Comparison of ENCODE assay signal across 10 cellular contexts in the genomic region with DNA sequence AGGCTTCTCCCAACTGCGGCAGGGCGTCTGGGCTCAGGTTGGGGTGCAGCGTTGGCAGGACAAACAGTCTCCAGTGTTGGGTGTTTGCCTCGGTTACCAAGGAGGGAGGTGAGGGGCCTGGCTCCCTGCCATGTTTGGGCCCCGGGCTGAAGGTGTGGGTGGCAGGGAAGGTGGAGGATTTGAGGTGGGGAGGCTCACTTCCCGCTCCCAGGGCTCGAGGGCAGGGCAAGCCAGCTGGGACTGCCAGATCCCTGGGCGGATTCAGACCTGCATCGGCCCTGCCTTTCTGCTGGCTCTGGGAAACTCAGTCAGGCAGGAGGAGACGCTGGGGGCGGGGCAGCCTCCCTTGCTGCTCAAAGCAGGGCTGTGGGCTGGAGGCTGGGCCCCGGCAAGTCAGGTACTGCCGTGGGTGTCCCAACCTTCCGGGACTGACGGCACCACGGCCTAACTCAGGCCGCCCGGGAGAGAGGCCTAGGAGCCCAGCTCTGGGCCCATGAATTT. TPM values are rescaled to one million over a fixed set of nuclear protein-coding genes. Genes with fewer than 3 reads are reported as not detected.
A peak's percentile ranks its signal among the peaks of the same experiment; 100 is the strongest.
DNase-seq lines count a peak whose midpoint lies in the region; ATAC-seq, FAIRE-seq and TF ChIP-seq lines count a peak whose summit lies in the region.
"Had no signal": no experiment of that assay in that cellular context is flagged by ENCODE, and none has a peak within 500 bp of the region (broad histone marks: within the 10 kb centered on the region; RNA-seq: fewer than 3 reads in every experiment).

No MANE protein-coding gene starts in this region.

- CTCF ChIA-PET in PC-3 (lab: Charles Lee) (interaction anchor here (0.6 kb wide), 1 partner anchor 121 kb away, joined by 9 read pairs; no protein-coding TSS in a partner anchor), HepG2 (lab: Yijun Ruan, JAX; ENCODE audit: low intra/inter-chr PET ratio, low total read pairs) (no interaction called here)
- CTCF ChIA-PET in activated CD8-positive, alpha-beta T cell treated with anti-CD3 and anti-CD28 coated beads, Interleukin-2, amount 10 ng/mL, durations not matched to agents 7 days and 5 days (lab: Charles Lee) = interaction anchor here (15.0 kb wide), 1 partner anchor 10 kb away, joined by 399 read pairs; no protein-coding TSS in a partner anchor

- H3K9ac ChIP-seq in PC-3 (ENCODE audit: low read length) (peak overlapping the region; percentile 75), HepG2 (ENCODE audit: insufficient read depth, low read depth, low read length) (no peak overlapping the region)

- H3K27ac Mint-ChIP-seq in activated CD8-positive, alpha-beta T cell treated with anti-CD3 and anti-CD28 coated beads, Interleukin-2, amount 10 ng/mL, durations not matched to agents 7 days and 5 days = no peak overlapping the region
- H3K27ac Mint-ChIP-seq: activated naive CD8-positive, alpha-beta T cell treated with anti-CD3 and anti-CD28 coated beads, Interleukin-2, amount 10 ng/mL, durations not matched to agents 7 days and 5 days; T-helper 1 cell treated with Interleukin-12 subunit alpha and Interleukin-12 subunit beta and Interleukin-4 antibody, amounts not matched to agents 30 μg/mL and 1 μg/mL, for 36 hours had no signal

- no peak for TF ChIP-seq RAD21 in HepG2 (CRISPR knock-in tag; IDR thresholded peaks at IDR 0.05)

- no peak overlapping the region for H3K4me3 Mint-ChIP-seq in activated CD8-positive, alpha-beta T cell treated with anti-CD3 and anti-CD28 coated beads, Interleukin-2, amount 10 ng/mL, durations not matched to agents 7 days and 5 days
- H3K4me3 Mint-ChIP-seq: activated naive CD8-positive, alpha-beta T cell treated with anti-CD3 and anti-CD28 coated beads, Interleukin-2, amount 10 ng/mL, durations not matched to agents 7 days and 5 days; stimulated activated effector memory CD8-positive, alpha-beta T cell treated with anti-CD3 and anti-CD28 coated beads, Interleukin-12 subunit alpha, Interleukin-12 subunit beta, amount 100 ng/mL, for 72 hours; T-helper 1 cell treated with Interleukin-12 subunit alpha and Interleukin-12 subunit beta and Interleukin-4 antibody, amounts not matched to agents 30 μg/mL and 1 μg/mL, for 36 hours had no signal

- no peaks in the 10 kb centered on the region for H3F3A ChIP-seq in PC-3 (ENCODE audit: low read length, unreplicated experiment)

- TF ChIP-seq EP300 in HepG2 (IDR thresholded peaks at IDR 0.05; ENCODE audit: low read depth in 2 of 2, low read length in 2 of 2) (no peak), HepG2 (CRISPR knock-in tag; IDR thresholded peaks at IDR 0.05; ENCODE audit: borderline replicate concordance) (no peak)

- BruUV-seq in PC-3 (replicated peaks; lab: Mats Ljungman, UMichigan) = no TSS peak
- no TSS peak for BruUV-seq in HepG2 (replicated peaks; lab: Mats Ljungman, UMichigan)

- 13% methylated on average over 8 of the region's 18 CpGs for WGBS in HepG2 (ENCODE audit: low lambda C conversion rate)

- no peak overlapping the region for H3K4me3 ChIP-seq in BE2C (ENCODE audit: low read depth, low read length)
- H3K4me3 ChIP-seq in PC-3 (ENCODE audit: low read length) = no peak overlapping the region
- H3K4me3 ChIP-seq in HepG2 (replicated peaks in 1 of 3; ENCODE audit: insufficient read depth in 1 of 3, low read depth in 2 of 3, low read length in 3 of 3) = no peak overlapping the region
- H3K4me3 ChIP-seq: GM12878 had no signal

- FAIRE-seq in HepG2 (lab: Jason Lieb, UNC) (no peak), GM19239 (lab: Jason Lieb, UNC) (no peak)
- FAIRE-seq: GM12878 had no signal

- no peaks in the 10 kb centered on the region for H3K27me3 Mint-ChIP-seq in activated CD8-positive, alpha-beta T cell treated with anti-CD3 and anti-CD28 coated beads, Interleukin-2, amount 10 ng/mL, durations not matched to agents 7 days and 5 days (ENCODE audit: low read depth)

- no peaks in the 10 kb centered on the region for H3K36me3 Mint-ChIP-seq in activated CD8-positive, alpha-beta T cell treated with anti-CD3 and anti-CD28 coated beads, Interleukin-2, amount 10 ng/mL, durations not matched to agents 7 days and 5 days (ENCODE audit: low read depth)
- H3K36me3 Mint-ChIP-seq: activated naive CD8-positive, alpha-beta T cell treated with anti-CD3 and anti-CD28 coated beads, Interleukin-2, amount 10 ng/mL, durations not matched to agents 7 days and 5 days; stimulated activated effector memory CD8-positive, alpha-beta T cell treated with anti-CD3 and anti-CD28 coated beads, Interleukin-12 subunit alpha, Interleukin-12 subunit beta, amount 100 ng/mL, for 72 hours had no signal

- in situ Hi-C loops in HepG2 (cut with HindIII; ENCODE audit: extremely low pct_ligation_motif_present, low pct_unique_long_range_greater_than_20kb) = no loop called here

- intact Hi-C loops in PC-3 (cut with micrococcal nuclease) (loop anchor here (2.0 kb wide), 1 partner anchor 753 kb away; no protein-coding TSS in a partner anchor), HepG2 (cut with micrococcal nuclease; ENCODE audit: unreplicated experiment) (no loop called here)

- ATAC-seq in PC-3 (peak; percentile 22; the same call in 1 of the 2 replicates), HepG2 (peak; percentile 9; the same call in 2 of the 3 replicates)
- no peak for ATAC-seq in activated CD8-positive, alpha-beta T cell treated with anti-CD3 and anti-CD28 coated beads, Interleukin-2, amount 10 ng/mL, durations not matched to agents 7 days and 5 days
- ATAC-seq: GM12878; stimulated activated effector memory CD8-positive, alpha-beta T cell treated with anti-CD3 and anti-CD28 coated beads, Interleukin-12 subunit alpha, Interleukin-12 subunit beta, amount 100 ng/mL, for 72 hours had no signal

- H3K4me1 ChIP-seq in BE2C (no peaks in the 10 kb centered on the region), PC-3 (ENCODE audit: insufficient read depth, low read length) (peaks cover 29% of the 10 kb centered on the region), HepG2 (ENCODE audit: insufficient read depth, low read length) (0 out of 2 replicates have a peak, but pooled peaks cover 6% of the 10 kb centered on the region)

- no peaks in the 10 kb centered on the region for H3K36me3 ChIP-seq in BE2C
- H3K36me3 ChIP-seq in PC-3 (ENCODE audit: low read depth, low read length) = no peaks in the 10 kb centered on the region
- H3K36me3 ChIP-seq in HepG2 (replicated peaks in 1 of 2; ENCODE audit: control insufficient read depth in 1 of 2, insufficient read depth in 2 of 2, low read length in 2 of 2) = no peaks in the 10 kb centered on the region

- H3K79me2 ChIP-seq in PC-3 (ENCODE audit: low read length) (no peaks in the 10 kb centered on the region), HepG2 (ENCODE audit: insufficient read depth, low read length) (no peaks in the 10 kb centered on the region)

- TF ChIP-seq POLR2A in HepG2 (IDR thresholded peaks at IDR 0.05; ENCODE audit: insufficient read depth in 1 of 2, low read depth in 2 of 2, low read length in 2 of 2) = no peak

- TF ChIP-seq CTCF in BE2C (IDR thresholded peaks at IDR 0.05; ENCODE audit: low read depth, low read length) = no peak
- TF ChIP-seq CTCF in PC-3 (conservative IDR thresholded peaks at IDR 0.05; ENCODE audit: low read depth, low read length) = no peak
- TF ChIP-seq CTCF in HepG2 (CRISPR knock-in tag; IDR thresholded peaks at IDR 0.05) = no peak

- H3K27ac ChIP-seq in PC-3 (ENCODE audit: low read length) = peak overlapping the region; percentile 95
- no peak overlapping the region for H3K27ac ChIP-seq in HepG2 (ENCODE audit: extremely low read length, insufficient read depth, low read length)

- no peaks in the 10 kb centered on the region for H3K9me3 Mint-ChIP-seq in activated CD8-positive, alpha-beta T cell treated with anti-CD3 and anti-CD28 coated beads, Interleukin-2, amount 10 ng/mL, durations not matched to agents 7 days and 5 days (ENCODE audit: insufficient read depth)
- H3K9me3 Mint-ChIP-seq: activated naive CD8-positive, alpha-beta T cell treated with anti-CD3 and anti-CD28 coated beads, Interleukin-2, amount 10 ng/mL, durations not matched to agents 7 days and 5 days; stimulated activated effector memory CD8-positive, alpha-beta T cell treated with anti-CD3 and anti-CD28 coated beads, Interleukin-12 subunit alpha, Interleukin-12 subunit beta, amount 100 ng/mL, for 72 hours; T-helper 1 cell treated with Interleukin-12 subunit alpha and Interleukin-12 subunit beta and Interleukin-4 antibody, amounts not matched to agents 30 μg/mL and 1 μg/mL, for 36 hours had no signal

- no peaks in the 10 kb centered on the region for H3K4me1 Mint-ChIP-seq in activated CD8-positive, alpha-beta T cell treated with anti-CD3 and anti-CD28 coated beads, Interleukin-2, amount 10 ng/mL, durations not matched to agents 7 days and 5 days (ENCODE audit: low read depth)
- H3K4me1 Mint-ChIP-seq: stimulated activated effector memory CD8-positive, alpha-beta T cell treated with anti-CD3 and anti-CD28 coated beads, Interleukin-12 subunit alpha, Interleukin-12 subunit beta, amount 100 ng/mL, for 72 hours had no signal

- H3K27me3 ChIP-seq in BE2C = no peaks in the 10 kb centered on the region
- no peaks in the 10 kb centered on the region for H3K27me3 ChIP-seq in PC-3 (ENCODE audit: low read length)
- H3K27me3 ChIP-seq in HepG2 (ENCODE audit: control insufficient read depth in 1 of 2, insufficient read depth in 2 of 2, low read length in 2 of 2) = peaks cover 26 to 78% of the 10 kb centered on the region in 2 experiments

- POLR2A ChIA-PET in PC-3 (lab: Charles Lee; ENCODE audit: unreplicated experiment) = no interaction called here
- POLR2A ChIA-PET in HepG2 (lab: Yijun Ruan, JAX) = no interaction called here
- POLR2A ChIA-PET in activated CD8-positive, alpha-beta T cell treated with anti-CD3 and anti-CD28 coated beads, Interleukin-2, amount 10 ng/mL, durations not matched to agents 7 days and 5 days (lab: Charles Lee) = no interaction called here

- no peaks in the 10 kb centered on the region for H3K9me3 ChIP-seq in BE2C
- H3K9me3 ChIP-seq in PC-3 (ENCODE audit: low read length) = no peaks in the 10 kb centered on the region
- H3K9me3 ChIP-seq in HepG2 (ENCODE audit: low read length) = no peaks in the 10 kb centered on the region

- H3K9me2 ChIP-seq in PC-3 (replicated peaks; ENCODE audit: low read length) = no peaks in the 10 kb centered on the region

- H3K4me2 ChIP-seq in PC-3 (ENCODE audit: low read length) = no peak overlapping the region
- H3K4me2 ChIP-seq in HepG2 (ENCODE audit: low read depth, low read length) = 0 out of 2 replicates have a peak overlapping the region, but pooled peaks have one; percentile 16

- 0 out of 2 replicates have a peak overlapping the region, but pooled peaks have one; percentile 0 for H2AFZ ChIP-seq in PC-3 (ENCODE audit: low read length)
- H2AFZ ChIP-seq in HepG2 (ENCODE audit: low read length) = no peak overlapping the region

- peak; percentile 65 for DNase-seq in BE2C
- peak; percentile 50 for DNase-seq in PC-3
- no peak for DNase-seq in HepG2 (ENCODE audit: low spot score)
- no peak for DNase-seq in GM19239 (ENCODE audit: insufficient read length, low spot score)
- no peak for DNase-seq in activated CD8-positive, alpha-beta T cell treated with anti-CD3 and anti-CD28 coated beads, Interleukin-2, amount 10 ng/mL, durations not matched to agents 7 days and 5 days
- DNase-seq in GM03348 (ENCODE audit: low spot score) = no peak
- DNase-seq: activated naive CD8-positive, alpha-beta T cell treated with anti-CD3 and anti-CD28 coated beads, Interleukin-2, amount 10 ng/mL, durations not matched to agents 7 days and 5 days had no signal

- H4K20me1 ChIP-seq in PC-3 (ENCODE audit: low read length) = no peaks in the 10 kb centered on the region
- no peaks in the 10 kb centered on the region for H4K20me1 ChIP-seq in HepG2 (ENCODE audit: insufficient read depth, low read length)

RNA-seq across cellular contexts. Expression of a gene that starts 31.3 kb away (rescaled TPM):
- polyA plus RNA-seq in BE2C (2012; ENCODE audit: insufficient read depth, insufficient read length, low read depth) = not detected
- total RNA-seq in PC-3 (2014; rRNA removed) (92.1 and 115 TPM in 2 replicates), HepG2 (2016; rRNA removed; fragmentation: Illumina TruSeq; extraction: Trizol) (0.52 and 0.82 TPM in 2 replicates)
- total RNA-seq in HepG2 (2016; cell fraction: cytosol; rRNA removed; fragmentation: Illumina TruSeq; extraction: Trizol; ENCODE audit: low read depth) = 0.40 and 0.44 TPM in 2 replicates
- total RNA-seq in HepG2 (2016; cell fraction: insoluble cytoplasmic fraction; rRNA removed; fragmentation: Illumina TruSeq; extraction: Trizol) = 0.40 and 0.54 TPM in 2 replicates
- 0.38 and 0.65 TPM in 2 replicates for total RNA-seq in HepG2 (2016; cell fraction: membrane; rRNA removed; fragmentation: Illumina TruSeq; extraction: Trizol)
- 1.4 TPM in 1 of 2 replicates, not detected in the other for total RNA-seq in HepG2 (2016; cell fraction: nucleus; rRNA removed; fragmentation: Illumina TruSeq; extraction: Trizol)
- polyA plus RNA-seq in HepG2 (2011; rRNA removed) = 0.38 and 0.47 TPM in 2 replicates
- 0.43 and 0.50 TPM in 2 replicates for polyA plus RNA-seq in HepG2 (2011; cell fraction: cytosol; rRNA removed)
- 0.23 and 0.66 TPM in 2 replicates for polyA plus RNA-seq in HepG2 (2011; cell fraction: nucleus; rRNA removed)
- 0.28 TPM in 1 of 2 replicates, not detected in the other for polyA plus RNA-seq in HepG2 (2012)
- 0.54 and 0.71 TPM in 2 replicates for polyA plus RNA-seq in HepG2 (2016; cell fraction: cytosol; fragmentation: Illumina TruSeq; extraction: Trizol; ENCODE audit: low read depth)
- polyA plus RNA-seq in HepG2 (2016; cell fraction: insoluble cytoplasmic fraction; fragmentation: Illumina TruSeq; extraction: Trizol; ENCODE audit: low read depth) = 0.70 and 0.84 TPM in 2 replicates
- 0.35 and 1.0 TPM in 2 replicates for polyA plus RNA-seq in HepG2 (2016; cell fraction: membrane; fragmentation: Illumina TruSeq; extraction: Trizol; ENCODE audit: low read depth)
- 0.55 and 0.81 TPM in 2 replicates for polyA plus RNA-seq in HepG2 (2016; cell fraction: nucleus; fragmentation: Illumina TruSeq; extraction: Trizol; ENCODE audit: insufficient read depth, low read depth)
- polyA minus RNA-seq in HepG2 (2011; rRNA and poly(A)+ RNA removed; ENCODE audit: low replicate concordance) = 0.32 and 1,101 TPM in 2 replicates
- 9.0 and 16.5 TPM in 2 replicates for polyA minus RNA-seq in HepG2 (2011; cell fraction: cytosol; rRNA and poly(A)+ RNA removed)
- polyA minus RNA-seq in HepG2 (2011; cell fraction: nucleus; rRNA and poly(A)+ RNA removed) = 3.5 and 5.9 TPM in 2 replicates
- total RNA-seq in activated CD8-positive, alpha-beta T cell treated with anti-CD3 and anti-CD28 coated beads, Interleukin-2, amount 10 ng/mL, durations not matched to agents 7 days and 5 days = not detected
- total RNA-seq: activated naive CD8-positive, alpha-beta T cell treated with anti-CD3 and anti-CD28 coated beads, Interleukin-2, amount 10 ng/mL, durations not matched to agents 7 days and 5 days had no signal

RNA-seq across cellular contexts. Expression of a gene that starts 33.0 kb away (rescaled TPM):
- 2,463 TPM for polyA plus RNA-seq in BE2C (2012; ENCODE audit: insufficient read depth, insufficient read length, low read depth)
- 88.7 and 95.9 TPM in 2 replicates for total RNA-seq in PC-3 (2014; rRNA removed)
- total RNA-seq in HepG2 (2016; rRNA removed; fragmentation: Illumina TruSeq; extraction: Trizol) = 147 and 199 TPM in 2 replicates
- total RNA-seq in HepG2 (2016; cell fraction: cytosol; rRNA removed; fragmentation: Illumina TruSeq; extraction: Trizol; ENCODE audit: low read depth) = 90.4 and 105 TPM in 2 replicates
- 134 and 191 TPM in 2 replicates for total RNA-seq in HepG2 (2016; cell fraction: insoluble cytoplasmic fraction; rRNA removed; fragmentation: Illumina TruSeq; extraction: Trizol)
- 209 and 226 TPM in 2 replicates for total RNA-seq in HepG2 (2016; cell fraction: membrane; rRNA removed; fragmentation: Illumina TruSeq; extraction: Trizol)
- 237 and 265 TPM in 2 replicates for total RNA-seq in HepG2 (2016; cell fraction: nucleus; rRNA removed; fragmentation: Illumina TruSeq; extraction: Trizol)
- 388 and 517 TPM in 2 replicates for polyA plus RNA-seq in HepG2 (2011; rRNA removed)
- polyA plus RNA-seq in HepG2 (2011; cell fraction: cytosol; rRNA removed) = 157 and 242 TPM in 2 replicates
- 346 and 409 TPM in 2 replicates for polyA plus RNA-seq in HepG2 (2011; cell fraction: nucleus; rRNA removed)
- 1,096 and 1,427 TPM in 2 replicates for polyA plus RNA-seq in HepG2 (2012)
- polyA plus RNA-seq in HepG2 (2016; cell fraction: cytosol; fragmentation: Illumina TruSeq; extraction: Trizol; ENCODE audit: low read depth) = 537 and 540 TPM in 2 replicates
- polyA plus RNA-seq in HepG2 (2016; cell fraction: insoluble cytoplasmic fraction; fragmentation: Illumina TruSeq; extraction: Trizol; ENCODE audit: low read depth) = 606 and 702 TPM in 2 replicates
- 490 and 548 TPM in 2 replicates for polyA plus RNA-seq in HepG2 (2016; cell fraction: membrane; fragmentation: Illumina TruSeq; extraction: Trizol; ENCODE audit: low read depth)
- 691 and 695 TPM in 2 replicates for polyA plus RNA-seq in HepG2 (2016; cell fraction: nucleus; fragmentation: Illumina TruSeq; extraction: Trizol; ENCODE audit: insufficient read depth, low read depth)
- polyA minus RNA-seq in HepG2 (2011; rRNA and poly(A)+ RNA removed; ENCODE audit: low replicate concordance) = 70.2 and 87.8 TPM in 2 replicates
- 159 and 198 TPM in 2 replicates for polyA minus RNA-seq in HepG2 (2011; cell fraction: cytosol; rRNA and poly(A)+ RNA removed)
- polyA minus RNA-seq in HepG2 (2011; cell fraction: nucleus; rRNA and poly(A)+ RNA removed) = 333 and 395 TPM in 2 replicates
- total RNA-seq in activated CD8-positive, alpha-beta T cell treated with anti-CD3 and anti-CD28 coated beads, Interleukin-2, amount 10 ng/mL, durations not matched to agents 7 days and 5 days = 100 to 1,000 TPM; 661 to 670 TPM

RNA-seq across cellular contexts. Expression of a gene that starts 43.1 kb away (rescaled TPM):
- not detected for polyA plus RNA-seq in BE2C (2012; ENCODE audit: insufficient read depth, insufficient read length, low read depth)
- 42.6 and 53.1 TPM in 2 replicates for total RNA-seq in PC-3 (2014; rRNA removed)
- not detected in 2 replicates for total RNA-seq in HepG2 (2016; rRNA removed; fragmentation: Illumina TruSeq; extraction: Trizol)
- total RNA-seq in HepG2 (2016; cell fraction: cytosol; rRNA removed; fragmentation: Illumina TruSeq; extraction: Trizol; ENCODE audit: low read depth) = not detected in 2 replicates
- total RNA-seq in HepG2 (2016; cell fraction: insoluble cytoplasmic fraction; rRNA removed; fragmentation: Illumina TruSeq; extraction: Trizol) = not detected in 2 replicates
- not detected in 2 replicates for total RNA-seq in HepG2 (2016; cell fraction: membrane; rRNA removed; fragmentation: Illumina TruSeq; extraction: Trizol)
- total RNA-seq in HepG2 (2016; cell fraction: nucleus; rRNA removed; fragmentation: Illumina TruSeq; extraction: Trizol) = not detected in 2 replicates
- polyA plus RNA-seq in HepG2 (2011; rRNA removed) = 0.07 TPM in 1 of 2 replicates, not detected in the other
- not detected in 2 replicates for polyA plus RNA-seq in HepG2 (2011; cell fraction: cytosol; rRNA removed)
- not detected in 2 replicates for polyA plus RNA-seq in HepG2 (2011; cell fraction: nucleus; rRNA removed)
- polyA plus RNA-seq in HepG2 (2012) = not detected in 2 replicates
- not detected in 2 replicates for polyA plus RNA-seq in HepG2 (2016; cell fraction: cytosol; fragmentation: Illumina TruSeq; extraction: Trizol; ENCODE audit: low read depth)
- not detected in 2 replicates for polyA plus RNA-seq in HepG2 (2016; cell fraction: insoluble cytoplasmic fraction; fragmentation: Illumina TruSeq; extraction: Trizol; ENCODE audit: low read depth)
- not detected in 2 replicates for polyA plus RNA-seq in HepG2 (2016; cell fraction: membrane; fragmentation: Illumina TruSeq; extraction: Trizol; ENCODE audit: low read depth)
- polyA plus RNA-seq in HepG2 (2016; cell fraction: nucleus; fragmentation: Illumina TruSeq; extraction: Trizol; ENCODE audit: insufficient read depth, low read depth) = not detected in 2 replicates
- 5.8 TPM in 1 of 2 replicates, not detected in the other for polyA minus RNA-seq in HepG2 (2011; rRNA and poly(A)+ RNA removed; ENCODE audit: low replicate concordance)
- not detected in 2 replicates for polyA minus RNA-seq in HepG2 (2011; cell fraction: cytosol; rRNA and poly(A)+ RNA removed)
- not detected in 2 replicates for polyA minus RNA-seq in HepG2 (2011; cell fraction: nucleus; rRNA and poly(A)+ RNA removed)
- total RNA-seq in activated CD8-positive, alpha-beta T cell treated with anti-CD3 and anti-CD28 coated beads, Interleukin-2, amount 10 ng/mL, durations not matched to agents 7 days and 5 days = not detected
- total RNA-seq: activated naive CD8-positive, alpha-beta T cell treated with anti-CD3 and anti-CD28 coated beads, Interleukin-2, amount 10 ng/mL, durations not matched to agents 7 days and 5 days; GM12878 had no signal

RNA-seq across cellular contexts. Expression of a gene that starts 56.5 kb away (rescaled TPM):
- not detected for polyA plus RNA-seq in BE2C (2012; ENCODE audit: insufficient read depth, insufficient read length, low read depth)
- total RNA-seq in PC-3 (2014; rRNA removed) = not detected in 2 replicates
- 0.42 TPM in 1 of 2 replicates, not detected in the other for total RNA-seq in HepG2 (2016; rRNA removed; fragmentation: Illumina TruSeq; extraction: Trizol)
- total RNA-seq in HepG2 (2016; cell fraction: cytosol; rRNA removed; fragmentation: Illumina TruSeq; extraction: Trizol; ENCODE audit: low read depth) = not detected in 2 replicates
- total RNA-seq in HepG2 (2016; cell fraction: insoluble cytoplasmic fraction; rRNA removed; fragmentation: Illumina TruSeq; extraction: Trizol) = 0.52 TPM in 1 of 2 replicates, not detected in the other
- total RNA-seq in HepG2 (2016; cell fraction: membrane; rRNA removed; fragmentation: Illumina TruSeq; extraction: Trizol) = not detected in 2 replicates
- 1.4 TPM in 1 of 2 replicates, not detected in the other for total RNA-seq in HepG2 (2016; cell fraction: nucleus; rRNA removed; fragmentation: Illumina TruSeq; extraction: Trizol)
- polyA plus RNA-seq in HepG2 (2011; rRNA removed) = 0.32 and 0.65 TPM in 2 replicates
- 0.32 and 0.93 TPM in 2 replicates for polyA plus RNA-seq in HepG2 (2011; cell fraction: cytosol; rRNA removed)
- not detected in 2 replicates for polyA plus RNA-seq in HepG2 (2011; cell fraction: nucleus; rRNA removed)
- polyA plus RNA-seq in HepG2 (2012) = 0.56 and 4.9 TPM in 2 replicates
- not detected in 2 replicates for polyA plus RNA-seq in HepG2 (2016; cell fraction: cytosol; fragmentation: Illumina TruSeq; extraction: Trizol; ENCODE audit: low read depth)
- polyA plus RNA-seq in HepG2 (2016; cell fraction: insoluble cytoplasmic fraction; fragmentation: Illumina TruSeq; extraction: Trizol; ENCODE audit: low read depth) = 1.1 TPM in 1 of 2 replicates, not detected in the other
- polyA plus RNA-seq in HepG2 (2016; cell fraction: membrane; fragmentation: Illumina TruSeq; extraction: Trizol; ENCODE audit: low read depth) = not detected in 2 replicates
- 1.4 TPM in 1 of 2 replicates, not detected in the other for polyA plus RNA-seq in HepG2 (2016; cell fraction: nucleus; fragmentation: Illumina TruSeq; extraction: Trizol; ENCODE audit: insufficient read depth, low read depth)
- polyA minus RNA-seq in HepG2 (2011; rRNA and poly(A)+ RNA removed; ENCODE audit: low replicate concordance) = 0.58 TPM in 1 of 2 replicates, not detected in the other
- not detected in 2 replicates for polyA minus RNA-seq in HepG2 (2011; cell fraction: cytosol; rRNA and poly(A)+ RNA removed)
- polyA minus RNA-seq in HepG2 (2011; cell fraction: nucleus; rRNA and poly(A)+ RNA removed) = not detected in 2 replicates
- not detected for total RNA-seq in activated CD8-positive, alpha-beta T cell treated with anti-CD3 and anti-CD28 coated beads, Interleukin-2, amount 10 ng/mL, durations not matched to agents 7 days and 5 days
- total RNA-seq: activated naive CD8-positive, alpha-beta T cell treated with anti-CD3 and anti-CD28 coated beads, Interleukin-2, amount 10 ng/mL, durations not matched to agents 7 days and 5 days; GM12878 had no signal
- polyA plus RNA-seq: GM12878 had no signal

Comparison
In these comparisons a context has a peak if more than half of its experiments do, and no peak if none do; other contexts are left out.
1. DNase-seq: peak in BE2C (single experiment) and PC-3 (single experiment); none in HepG2 (single experiment), GM19239 (single experiment), activated CD8-positive, alpha-beta T cell treated with anti-CD3 and anti-CD28 coated beads, Interleukin-2, amount 10 ng/mL, durations not matched to agents 7 days and 5 days (single experiment) and GM03348 (single experiment).
2. RNA of a gene that starts 31.3 kb away (total RNA-seq): 92.1 to 115 TPM in PC-3; 0.38 to 1.4 TPM in HepG2 and not detected in activated CD8-positive, alpha-beta T cell treated with anti-CD3 and anti-CD28 coated beads, Interleukin-2, amount 10 ng/mL, durations not matched to agents 7 days and 5 days; every median in the first group is over 10 times any median in the second.
3. RNA of a gene that starts 43.1 kb away (total RNA-seq): 42.6 to 53.1 TPM in PC-3; not detected in HepG2 and not detected in activated CD8-positive, alpha-beta T cell treated with anti-CD3 and anti-CD28 coated beads, Interleukin-2, amount 10 ng/mL, durations not matched to agents 7 days and 5 days; every median in the first group is over 10 times any median in the second.